1 cellular context compared by ENCODE assay signal in the genomic region with DNA sequence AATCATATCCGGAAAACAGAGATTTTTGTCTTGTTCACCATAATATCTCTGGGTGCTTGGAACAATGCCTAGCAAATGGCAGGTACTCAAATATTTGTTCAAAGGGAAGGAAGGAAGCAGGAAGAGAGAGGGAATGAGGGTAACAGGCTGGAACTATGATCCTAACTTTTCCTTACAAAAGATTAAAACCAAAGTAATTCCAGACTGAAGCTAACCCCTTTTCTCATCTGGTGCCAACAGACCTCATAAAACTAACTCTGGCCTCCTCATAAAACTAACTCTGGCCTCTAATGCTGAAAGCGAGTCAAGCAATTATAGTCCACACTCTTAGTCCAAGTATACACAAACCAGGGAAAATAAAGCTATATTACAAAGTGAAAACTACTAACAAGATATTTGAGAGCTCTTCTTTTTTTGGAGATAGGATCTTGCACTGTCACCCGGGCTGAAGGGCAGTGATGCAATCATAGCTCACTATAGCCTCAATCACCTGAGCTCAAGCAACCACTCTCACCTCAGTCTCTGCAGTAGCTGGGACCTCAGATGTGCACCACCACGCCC.
TF ChIP-seq lines count a peak whose summit lies in the region.

No MANE protein-coding gene starts in this region.

TF ChIP-seq in HepG2, 621 proteins besides CTCF, POLR2A, EP300 and RAD21 (continued from another document and continues in another):
- TF ChIP-seq, protein P1, sequence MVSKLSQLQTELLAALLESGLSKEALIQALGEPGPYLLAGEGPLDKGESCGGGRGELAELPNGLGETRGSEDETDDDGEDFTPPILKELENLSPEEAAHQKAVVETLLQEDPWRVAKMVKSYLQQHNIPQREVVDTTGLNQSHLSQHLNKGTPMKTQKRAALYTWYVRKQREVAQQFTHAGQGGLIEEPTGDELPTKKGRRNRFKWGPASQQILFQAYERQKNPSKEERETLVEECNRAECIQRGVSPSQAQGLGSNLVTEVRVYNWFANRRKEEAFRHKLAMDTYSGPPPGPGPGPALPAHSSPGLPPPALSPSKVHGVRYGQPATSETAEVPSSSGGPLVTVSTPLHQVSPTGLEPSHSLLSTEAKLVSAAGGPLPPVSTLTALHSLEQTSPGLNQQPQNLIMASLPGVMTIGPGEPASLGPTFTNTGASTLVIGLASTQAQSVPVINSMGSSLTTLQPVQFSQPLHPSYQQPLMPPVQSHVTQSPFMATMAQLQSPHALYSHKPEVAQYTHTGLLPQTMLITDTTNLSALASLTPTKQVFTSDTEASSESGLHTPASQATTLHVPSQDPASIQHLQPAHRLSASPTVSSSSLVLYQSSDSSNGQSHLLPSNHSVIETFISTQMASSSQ (IDR thresholded peaks at IDR 0.05; ENCODE audit: low read depth), result no peak
- TF ChIP-seq, protein P1 (CRISPR knock-in tag; IDR thresholded peaks at IDR 0.05; ENCODE audit: borderline replicate concordance), result no peak
- TF ChIP-seq DPF2 (CRISPR knock-in tag; IDR thresholded peaks at IDR 0.05; ENCODE audit: borderline replicate concordance, low read depth) (no peak), ZNF883 (CRISPR knock-in tag; IDR thresholded peaks at IDR 0.05; ENCODE audit: not compliant biosample characterization) (no peak), MLLT10 (CRISPR knock-in tag; IDR thresholded peaks at IDR 0.05) (no peak), ZNF615 (CRISPR knock-in tag; IDR thresholded peaks at IDR 0.05; ENCODE audit: borderline replicate concordance) (no peak), PRMT3 (CRISPR knock-in tag; IDR thresholded peaks at IDR 0.05; ENCODE audit: borderline replicate concordance, low read depth) (no peak), ZBTB42 (CRISPR knock-in tag; IDR thresholded peaks at IDR 0.05) (no peak), SATB2 (CRISPR knock-in tag; IDR thresholded peaks at IDR 0.05) (no peak), NR2F2 (IDR thresholded peaks at IDR 0.05; ENCODE audit: borderline replicate concordance, low read depth) (no peak), POGZ (CRISPR knock-in tag; IDR thresholded peaks at IDR 0.05) (no peak), ZNF292 (CRISPR knock-in tag; IDR thresholded peaks at IDR 0.05; ENCODE audit: borderline replicate concordance, low read depth) (no peak), RNF2 (conservative IDR thresholded peaks at IDR 0.05; ENCODE audit: low read depth) (no peak), FOXJ3 (CRISPR knock-in tag; IDR thresholded peaks at IDR 0.05; ENCODE audit: borderline replicate concordance) (no peak), MEIS2 (CRISPR knock-in tag; IDR thresholded peaks at IDR 0.05) (no peak), HOXA3 (CRISPR knock-in tag; IDR thresholded peaks at IDR 0.05) (no peak), ZNF558 (CRISPR knock-in tag; IDR thresholded peaks at IDR 0.05; ENCODE audit: borderline replicate concordance) (no peak), NPAS2 (CRISPR knock-in tag; IDR thresholded peaks at IDR 0.05; ENCODE audit: borderline replicate concordance) (no peak), ZNF354B (CRISPR knock-in tag; IDR thresholded peaks at IDR 0.05) (no peak), POLR2AphosphoS5 (IDR thresholded peaks at IDR 0.05; ENCODE audit: low read depth, low read length) (no peak), ZFP62 (CRISPR knock-in tag; IDR thresholded peaks at IDR 0.05) (no peak), MYNN (CRISPR knock-in tag; IDR thresholded peaks at IDR 0.05; ENCODE audit: low read depth) (no peak), ZNF138 (CRISPR knock-in tag; IDR thresholded peaks at IDR 0.05; ENCODE audit: low read depth) (no peak), HNRNPLL (IDR thresholded peaks at IDR 0.05; ENCODE audit: low read depth, low read length, poor library complexity, severe bottlenecking) (no peak)
- TF ChIP-seq, protein P2, sequence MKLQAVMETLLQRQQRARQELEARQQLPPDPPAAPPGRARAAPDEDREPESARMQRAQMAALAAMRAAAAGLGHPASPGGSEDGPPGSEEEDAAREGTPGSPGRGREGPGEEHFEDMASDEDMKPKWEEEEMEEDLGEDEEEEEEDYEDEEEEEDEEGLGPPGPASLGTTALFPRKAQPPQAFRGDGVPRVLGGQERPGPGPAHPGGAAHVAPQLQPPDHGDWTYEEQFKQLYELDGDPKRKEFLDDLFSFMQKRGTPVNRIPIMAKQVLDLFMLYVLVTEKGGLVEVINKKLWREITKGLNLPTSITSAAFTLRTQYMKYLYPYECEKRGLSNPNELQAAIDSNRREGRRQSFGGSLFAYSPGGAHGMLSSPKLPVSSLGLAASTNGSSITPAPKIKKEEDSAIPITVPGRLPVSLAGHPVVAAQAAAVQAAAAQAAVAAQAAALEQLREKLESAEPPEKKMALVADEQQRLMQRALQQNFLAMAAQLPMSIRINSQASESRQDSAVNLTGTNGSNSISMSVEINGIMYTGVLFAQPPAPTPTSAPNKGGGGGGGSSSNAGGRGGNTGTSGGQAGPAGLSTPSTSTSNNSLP (IDR thresholded peaks at IDR 0.05; ENCODE audit: low read depth, low read length), result no peak
- TF ChIP-seq, protein P3, sequence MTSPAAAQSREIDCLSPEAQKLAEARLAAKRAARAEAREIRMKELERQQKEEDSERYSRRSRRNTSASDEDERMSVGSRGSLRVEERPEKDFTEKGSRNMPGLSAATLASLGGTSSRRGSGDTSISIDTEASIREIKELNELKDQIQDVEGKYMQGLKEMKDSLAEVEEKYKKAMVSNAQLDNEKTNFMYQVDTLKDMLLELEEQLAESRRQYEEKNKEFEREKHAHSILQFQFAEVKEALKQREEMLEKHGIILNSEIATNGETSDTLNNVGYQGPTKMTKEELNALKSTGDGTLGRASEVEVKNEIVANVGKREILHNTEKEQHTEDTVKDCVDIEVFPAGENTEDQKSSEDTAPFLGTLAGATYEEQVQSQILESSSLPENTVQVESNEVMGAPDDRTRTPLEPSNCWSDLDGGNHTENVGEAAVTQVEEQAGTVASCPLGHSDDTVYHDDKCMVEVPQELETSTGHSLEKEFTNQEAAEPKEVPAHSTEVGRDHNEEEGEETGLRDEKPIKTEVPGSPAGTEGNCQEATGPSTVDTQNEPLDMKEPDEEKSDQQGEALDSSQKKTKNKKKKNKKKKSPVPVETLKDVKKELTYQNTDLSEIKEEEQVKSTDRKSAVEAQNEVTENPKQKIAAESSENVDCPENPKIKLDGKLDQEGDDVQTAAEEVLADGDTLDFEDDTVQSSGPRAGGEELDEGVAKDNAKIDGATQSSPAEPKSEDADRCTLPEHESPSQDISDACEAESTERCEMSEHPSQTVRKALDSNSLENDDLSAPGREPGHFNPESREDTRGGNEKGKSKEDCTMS (CRISPR knock-in tag; conservative IDR thresholded peaks at IDR 0.05), result no peak
- TF ChIP-seq, protein P4, sequence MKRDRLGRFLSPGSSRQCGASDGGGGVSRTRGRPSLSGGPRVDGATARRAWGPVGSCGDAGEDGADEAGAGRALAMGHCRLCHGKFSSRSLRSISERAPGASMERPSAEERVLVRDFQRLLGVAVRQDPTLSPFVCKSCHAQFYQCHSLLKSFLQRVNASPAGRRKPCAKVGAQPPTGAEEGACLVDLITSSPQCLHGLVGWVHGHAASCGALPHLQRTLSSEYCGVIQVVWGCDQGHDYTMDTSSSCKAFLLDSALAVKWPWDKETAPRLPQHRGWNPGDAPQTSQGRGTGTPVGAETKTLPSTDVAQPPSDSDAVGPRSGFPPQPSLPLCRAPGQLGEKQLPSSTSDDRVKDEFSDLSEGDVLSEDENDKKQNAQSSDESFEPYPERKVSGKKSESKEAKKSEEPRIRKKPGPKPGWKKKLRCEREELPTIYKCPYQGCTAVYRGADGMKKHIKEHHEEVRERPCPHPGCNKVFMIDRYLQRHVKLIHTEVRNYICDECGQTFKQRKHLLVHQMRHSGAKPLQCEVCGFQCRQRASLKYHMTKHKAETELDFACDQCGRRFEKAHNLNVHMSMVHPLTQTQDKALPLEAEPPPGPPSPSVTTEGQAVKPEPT (CRISPR knock-in tag; IDR thresholded peaks at IDR 0.05; ENCODE audit: low read depth), result no peak
- TF ChIP-seq, protein P5, sequence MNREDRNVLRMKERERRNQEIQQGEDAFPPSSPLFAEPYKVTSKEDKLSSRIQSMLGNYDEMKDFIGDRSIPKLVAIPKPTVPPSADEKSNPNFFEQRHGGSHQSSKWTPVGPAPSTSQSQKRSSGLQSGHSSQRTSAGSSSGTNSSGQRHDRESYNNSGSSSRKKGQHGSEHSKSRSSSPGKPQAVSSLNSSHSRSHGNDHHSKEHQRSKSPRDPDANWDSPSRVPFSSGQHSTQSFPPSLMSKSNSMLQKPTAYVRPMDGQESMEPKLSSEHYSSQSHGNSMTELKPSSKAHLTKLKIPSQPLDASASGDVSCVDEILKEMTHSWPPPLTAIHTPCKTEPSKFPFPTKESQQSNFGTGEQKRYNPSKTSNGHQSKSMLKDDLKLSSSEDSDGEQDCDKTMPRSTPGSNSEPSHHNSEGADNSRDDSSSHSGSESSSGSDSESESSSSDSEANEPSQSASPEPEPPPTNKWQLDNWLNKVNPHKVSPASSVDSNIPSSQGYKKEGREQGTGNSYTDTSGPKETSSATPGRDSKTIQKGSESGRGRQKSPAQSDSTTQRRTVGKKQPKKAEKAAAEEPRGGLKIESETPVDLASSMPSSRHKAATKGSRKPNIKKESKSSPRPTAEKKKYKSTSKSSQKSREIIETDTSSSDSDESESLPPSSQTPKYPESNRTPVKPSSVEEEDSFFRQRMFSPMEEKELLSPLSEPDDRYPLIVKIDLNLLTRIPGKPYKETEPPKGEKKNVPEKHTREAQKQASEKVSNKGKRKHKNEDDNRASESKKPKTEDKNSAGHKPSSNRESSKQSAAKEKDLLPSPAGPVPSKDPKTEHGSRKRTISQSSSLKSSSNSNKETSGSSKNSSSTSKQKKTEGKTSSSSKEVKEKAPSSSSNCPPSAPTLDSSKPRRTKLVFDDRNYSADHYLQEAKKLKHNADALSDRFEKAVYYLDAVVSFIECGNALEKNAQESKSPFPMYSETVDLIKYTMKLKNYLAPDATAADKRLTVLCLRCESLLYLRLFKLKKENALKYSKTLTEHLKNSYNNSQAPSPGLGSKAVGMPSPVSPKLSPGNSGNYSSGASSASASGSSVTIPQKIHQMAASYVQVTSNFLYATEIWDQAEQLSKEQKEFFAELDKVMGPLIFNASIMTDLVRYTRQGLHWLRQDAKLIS (CRISPR knock-in tag; IDR thresholded peaks at IDR 0.05), result no peak
- TF ChIP-seq, protein P6, sequence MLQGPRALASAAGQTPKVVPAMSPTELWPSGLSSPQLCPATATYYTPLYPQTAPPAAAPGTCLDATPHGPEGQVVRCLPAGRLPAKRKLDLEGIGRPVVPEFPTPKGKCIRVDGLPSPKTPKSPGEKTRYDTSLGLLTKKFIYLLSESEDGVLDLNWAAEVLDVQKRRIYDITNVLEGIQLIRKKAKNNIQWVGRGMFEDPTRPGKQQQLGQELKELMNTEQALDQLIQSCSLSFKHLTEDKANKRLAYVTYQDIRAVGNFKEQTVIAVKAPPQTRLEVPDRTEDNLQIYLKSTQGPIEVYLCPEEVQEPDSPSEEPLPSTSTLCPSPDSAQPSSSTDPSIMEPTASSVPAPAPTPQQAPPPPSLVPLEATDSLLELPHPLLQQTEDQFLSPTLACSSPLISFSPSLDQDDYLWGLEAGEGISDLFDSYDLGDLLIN (CRISPR knock-in tag; IDR thresholded peaks at IDR 0.05; ENCODE audit: borderline replicate concordance), result no peak
- TF ChIP-seq, protein P7, sequence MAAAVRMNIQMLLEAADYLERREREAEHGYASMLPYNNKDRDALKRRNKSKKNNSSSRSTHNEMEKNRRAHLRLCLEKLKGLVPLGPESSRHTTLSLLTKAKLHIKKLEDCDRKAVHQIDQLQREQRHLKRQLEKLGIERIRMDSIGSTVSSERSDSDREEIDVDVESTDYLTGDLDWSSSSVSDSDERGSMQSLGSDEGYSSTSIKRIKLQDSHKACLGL (CRISPR knock-in tag; IDR thresholded peaks at IDR 0.05), result no peak
- TF ChIP-seq, protein P8, sequence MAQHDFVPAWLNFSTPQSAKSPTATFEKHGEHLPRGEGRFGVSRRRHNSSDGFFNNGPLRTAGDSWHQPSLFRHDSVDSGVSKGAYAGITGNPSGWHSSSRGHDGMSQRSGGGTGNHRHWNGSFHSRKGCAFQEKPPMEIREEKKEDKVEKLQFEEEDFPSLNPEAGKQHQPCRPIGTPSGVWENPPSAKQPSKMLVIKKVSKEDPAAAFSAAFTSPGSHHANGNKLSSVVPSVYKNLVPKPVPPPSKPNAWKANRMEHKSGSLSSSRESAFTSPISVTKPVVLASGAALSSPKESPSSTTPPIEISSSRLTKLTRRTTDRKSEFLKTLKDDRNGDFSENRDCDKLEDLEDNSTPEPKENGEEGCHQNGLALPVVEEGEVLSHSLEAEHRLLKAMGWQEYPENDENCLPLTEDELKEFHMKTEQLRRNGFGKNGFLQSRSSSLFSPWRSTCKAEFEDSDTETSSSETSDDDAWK (CRISPR knock-in tag; IDR thresholded peaks at IDR 0.05), result no peak
- TF ChIP-seq, protein P9, sequence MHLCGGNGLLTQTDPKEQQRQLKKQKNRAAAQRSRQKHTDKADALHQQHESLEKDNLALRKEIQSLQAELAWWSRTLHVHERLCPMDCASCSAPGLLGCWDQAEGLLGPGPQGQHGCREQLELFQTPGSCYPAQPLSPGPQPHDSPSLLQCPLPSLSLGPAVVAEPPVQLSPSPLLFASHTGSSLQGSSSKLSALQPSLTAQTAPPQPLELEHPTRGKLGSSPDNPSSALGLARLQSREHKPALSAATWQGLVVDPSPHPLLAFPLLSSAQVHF (CRISPR knock-in tag; IDR thresholded peaks at IDR 0.05), result no peak
- TF ChIP-seq, protein P10, sequence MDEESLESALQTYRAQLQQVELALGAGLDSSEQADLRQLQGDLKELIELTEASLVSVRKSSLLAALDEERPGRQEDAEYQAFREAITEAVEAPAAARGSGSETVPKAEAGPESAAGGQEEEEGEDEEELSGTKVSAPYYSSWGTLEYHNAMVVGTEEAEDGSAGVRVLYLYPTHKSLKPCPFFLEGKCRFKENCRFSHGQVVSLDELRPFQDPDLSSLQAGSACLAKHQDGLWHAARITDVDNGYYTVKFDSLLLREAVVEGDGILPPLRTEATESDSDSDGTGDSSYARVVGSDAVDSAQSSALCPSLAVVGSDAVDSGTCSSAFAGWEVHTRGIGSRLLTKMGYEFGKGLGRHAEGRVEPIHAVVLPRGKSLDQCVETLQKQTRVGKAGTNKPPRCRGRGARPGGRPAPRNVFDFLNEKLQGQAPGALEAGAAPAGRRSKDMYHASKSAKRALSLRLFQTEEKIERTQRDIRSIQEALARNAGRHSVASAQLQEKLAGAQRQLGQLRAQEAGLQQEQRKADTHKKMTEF (CRISPR knock-in tag; IDR thresholded peaks at IDR 0.05), result peak; percentile 31; the same call in 1 of the 2 replicates
